1 cellular context compared by ENCODE assay signal in genomic region chr3:71304684-71305083, GRCh38.
TF ChIP-seq lines count a peak whose summit lies in the region.

No MANE protein-coding gene starts in this region.

TF ChIP-seq in GM23338, 12 proteins besides CTCF, POLR2A, EP300 and RAD21 (continued from another document):
- no peak for TF ChIP-seq EZH2phosphoT487 (IDR thresholded peaks at IDR 0.05; ENCODE audit: unreplicated experiment)
- no peak for TF ChIP-seq CREB1 (CRISPR knock-in tag; IDR thresholded peaks at IDR 0.05; ENCODE audit: low read depth)
